1 cellular context compared by ENCODE assay signal in genomic region chr1:201016943-201017827, GRCh38.
TF ChIP-seq lines count a peak whose summit lies in the region.

No MANE protein-coding gene starts in this region.

TF ChIP-seq in HepG2, 621 proteins besides CTCF, POLR2A, EP300 and RAD21 (continued from another document):
- no peak for TF ChIP-seq ZXDC (CRISPR knock-in tag; IDR thresholded peaks at IDR 0.05)
